ENCODE assay signal across 13 cellular contexts in the genomic region with DNA sequence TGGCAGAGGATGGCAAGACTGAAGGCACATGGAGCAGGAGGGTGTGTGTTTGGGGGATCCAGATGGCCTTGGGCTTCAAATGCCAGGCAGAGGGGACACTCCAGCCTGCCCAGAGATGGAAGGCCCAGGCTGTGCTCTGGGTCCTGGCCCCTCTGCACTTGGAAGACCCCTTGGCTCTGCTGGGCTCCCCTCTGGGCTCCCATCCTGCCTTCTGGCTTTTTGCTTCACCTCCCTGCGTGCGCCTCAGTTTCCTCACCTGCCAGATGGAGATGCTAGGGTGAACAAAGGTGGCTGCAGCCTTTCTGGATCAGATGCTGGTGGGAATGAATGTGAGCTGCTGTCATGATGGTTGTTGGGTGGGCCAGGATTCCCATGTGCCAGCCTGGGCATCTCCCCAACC. TPM values are rescaled to one million over a fixed set of nuclear protein-coding genes. Genes with fewer than 3 reads are reported as not detected.
DNase-seq lines count a peak whose midpoint lies in the region; ATAC-seq, FAIRE-seq and TF ChIP-seq lines count a peak whose summit lies in the region.
"Had no signal": no experiment of that assay in that cellular context is flagged by ENCODE, and none has a peak within 500 bp of the region (broad histone marks: within the 10 kb centered on the region; RNA-seq: fewer than 3 reads in every experiment).

No MANE protein-coding gene starts in this region.

- intact Hi-C loops in ascending aorta (cut with DNase I) = no loop called here
- intact Hi-C loops in pancreas (cut with DNase I) = no loop called here

- no peak for ATAC-seq in pancreas
- ATAC-seq: activated CD8-positive, alpha-beta memory T cell treated with anti-CD3 and anti-CD28 coated beads, Interleukin-2, amount 10 ng/mL, durations not matched to agents 7 days and 5 days; Right ventricle myocardium inferior had no signal

- peak overlapping the region in 10 of 11 experiments; percentile 86 to 94 (median 91); a peak in 16 of 22 replicates for H3K9ac ChIP-seq in BLaER1 treated with 17β-estradiol and CSF1 and Interleukin-3, amounts not matched to agents 10 nM and 100 nM
- no peak overlapping the region for H3K9ac ChIP-seq in neural cell (ENCODE audit: low read length)

- DNase-seq in GM12864 (ENCODE audit: low read depth) (no peak), ascending aorta (ENCODE audit: low spot score in 2 of 2) (no peak), pancreas (no peak), SHP77 treated with DMSO at 0.1 percent for 48 hours (lab: John Stamatoyannopoulos, UW) (no peak), amygdala (lab: John Stamatoyannopoulos, UW) (no peak)
- DNase-seq in stimulated activated CD4-positive, alpha-beta T cell treated with anti-CD3 and anti-CD28 coated beads, Interleukin-1b, Interleukin-23, amount 100 ng/mL, for 48 hours = no peak
- DNase-seq: activated CD8-positive, alpha-beta memory T cell treated with anti-CD3 and anti-CD28 coated beads, Interleukin-2, amount 10 ng/mL, durations not matched to agents 7 days and 5 days; amniotic stem cell; NCI-H1930; thyroid gland had no signal

- H3K27me3 ChIP-seq in BLaER1 treated with 17β-estradiol and CSF1 and Interleukin-3, amounts not matched to agents 10 nM and 100 nM = no peaks in the 10 kb centered on the region
- H3K27me3 ChIP-seq in ascending aorta = no peaks in the 10 kb centered on the region
- H3K27me3 ChIP-seq in neural cell (ENCODE audit: insufficient read depth, low read depth, low read length) = no peaks in the 10 kb centered on the region
- H3K27me3 ChIP-seq in pancreas = no peaks in the 10 kb centered on the region
- H3K27me3 ChIP-seq: thyroid gland had no signal

- FAIRE-seq in pancreas (lab: Jason Lieb, UNC) = no peak

- H3K4me1 ChIP-seq in BLaER1 treated with 17β-estradiol and CSF1 and Interleukin-3, amounts not matched to agents 10 nM and 100 nM = peaks cover 82 to 92% (median 92%) of the 10 kb centered on the region in 10 experiments
- H3K4me1 ChIP-seq in ascending aorta (peaks cover 15 to 46% of the 10 kb centered on the region in 2 donors), pancreas (peaks cover 0 to 23% (median 10%) of the 10 kb centered on the region in 3 donors)

- H3K36me3 ChIP-seq in BLaER1 treated with 17β-estradiol and CSF1 and Interleukin-3, amounts not matched to agents 10 nM and 100 nM = peaks cover 5 to 30% (median 10%) of the 10 kb centered on the region in 11 experiments; a peak in 21 of 22 replicates
- H3K36me3 ChIP-seq in ascending aorta = peaks cover 5 to 9% of the 10 kb centered on the region in 2 donors
- H3K36me3 ChIP-seq in neural cell (ENCODE audit: insufficient read depth, low read length) = no peaks in the 10 kb centered on the region
- peaks cover 0 to 3% (median 0%) of the 10 kb centered on the region in 3 donors for H3K36me3 ChIP-seq in pancreas

- no peak for TF ChIP-seq RAD21 in neural cell (conservative IDR thresholded peaks at IDR 0.05)

- TF ChIP-seq EP300 in neural cell (conservative IDR thresholded peaks at IDR 0.05; ENCODE audit: poor library complexity, severe bottlenecking) = no peak

- no peak overlapping the region for H2AFZ ChIP-seq in neural cell (ENCODE audit: low read depth, low read length)

- H3K4me3 ChIP-seq in BLaER1 treated with 17β-estradiol and CSF1 and Interleukin-3, amounts not matched to agents 10 nM and 100 nM = peak overlapping the region in 8 of 10 experiments; percentile 83 to 93 (median 91); a peak in 11 of 20 replicates
- H3K4me3 ChIP-seq in GM12864 (ENCODE audit: low read depth, low read length) = peak overlapping the region; percentile 82; the same call in 1 of the 2 replicates
- H3K4me3 ChIP-seq in ascending aorta = no peak overlapping the region
- peak overlapping the region; percentile 98 for H3K4me3 ChIP-seq in neural cell (ENCODE audit: low read length)
- no peak overlapping the region for H3K4me3 ChIP-seq in pancreas
- H3K4me3 ChIP-seq: thyroid gland had no signal

- no peaks in the 10 kb centered on the region for H3K9me3 ChIP-seq in BLaER1 treated with 17β-estradiol and CSF1 and Interleukin-3, amounts not matched to agents 10 nM and 100 nM (replicated peaks in 1 of 11)
- H3K9me3 ChIP-seq in ascending aorta (no peaks in the 10 kb centered on the region), neural cell (ENCODE audit: low read length) (no peaks in the 10 kb centered on the region), pancreas (no peaks in the 10 kb centered on the region)
- H3K9me3 ChIP-seq: thyroid gland had no signal

- H3K79me2 ChIP-seq in neural cell (replicated peaks; ENCODE audit: insufficient read depth, low read length) = peaks cover 51% of the 10 kb centered on the region

- H4K20me1 ChIP-seq in BLaER1 treated with 17β-estradiol and CSF1 and Interleukin-3, amounts not matched to agents 10 nM and 100 nM = peaks cover 62 to 77% (median 74%) of the 10 kb centered on the region in 11 experiments
- peaks cover 43% of the 10 kb centered on the region for H4K20me1 ChIP-seq in neural cell (ENCODE audit: insufficient read depth)

- H3F3A ChIP-seq in neural cell (ENCODE audit: insufficient read depth, low read length, poor library complexity, severe bottlenecking) = no peaks in the 10 kb centered on the region

- H3K4me2 ChIP-seq in BLaER1 treated with 17β-estradiol and CSF1 and Interleukin-3, amounts not matched to agents 10 nM and 100 nM = peak overlapping the region; percentile 90 to 99 (median 96)
- H3K4me2 ChIP-seq in neural cell (ENCODE audit: low read length) = no peak overlapping the region

- H3K9me2 ChIP-seq in neural cell (ENCODE audit: insufficient read depth, low read length) = no peaks in the 10 kb centered on the region

- WGBS in pancreas, 2 donors = 97 to 100% methylated on average over 2 of the region's 2 CpGs

- TF ChIP-seq CTCF in GM12864 (IDR thresholded peaks at IDR 0.05; ENCODE audit: low read depth, low read length, missing control alignments) = no peak
- no peak for TF ChIP-seq CTCF in ascending aorta (IDR thresholded peaks at IDR 0.05)
- no peak for TF ChIP-seq CTCF in neural cell (IDR thresholded peaks at IDR 0.05; ENCODE audit: poor library complexity, severe bottlenecking)
- TF ChIP-seq CTCF in pancreas (IDR thresholded peaks at IDR 0.05) = no peak

- peak overlapping the region in 8 of 11 experiments; percentile 77 to 91 (median 85); a peak in 12 of 22 replicates for H3K27ac ChIP-seq in BLaER1 treated with 17β-estradiol and CSF1 and Interleukin-3, amounts not matched to agents 10 nM and 100 nM
- H3K27ac ChIP-seq in ascending aorta (peak overlapping the region; percentile 14 to 81), neural cell (ENCODE audit: low read length) (no peak overlapping the region), pancreas (no peak overlapping the region)

TF ChIP-seq in neural cell, 6 proteins besides CTCF, POLR2A, EP300 and RAD21:
- TF ChIP-seq TAF1 (IDR thresholded peaks at IDR 0.05; ENCODE audit: low read depth) (no peak), SMC3 (conservative IDR thresholded peaks at IDR 0.05; ENCODE audit: poor library complexity) (no peak), EZH2 (IDR thresholded peaks at IDR 0.05; ENCODE audit: borderline replicate concordance, insufficient read depth, low read length, poor library complexity, severe bottlenecking) (no peak), MXI1 (conservative IDR thresholded peaks at IDR 0.05; ENCODE audit: poor library complexity, severe bottlenecking) (no peak), POLR2AphosphoS5 (IDR thresholded peaks at IDR 0.05) (no peak)
- TF ChIP-seq, protein P1, sequence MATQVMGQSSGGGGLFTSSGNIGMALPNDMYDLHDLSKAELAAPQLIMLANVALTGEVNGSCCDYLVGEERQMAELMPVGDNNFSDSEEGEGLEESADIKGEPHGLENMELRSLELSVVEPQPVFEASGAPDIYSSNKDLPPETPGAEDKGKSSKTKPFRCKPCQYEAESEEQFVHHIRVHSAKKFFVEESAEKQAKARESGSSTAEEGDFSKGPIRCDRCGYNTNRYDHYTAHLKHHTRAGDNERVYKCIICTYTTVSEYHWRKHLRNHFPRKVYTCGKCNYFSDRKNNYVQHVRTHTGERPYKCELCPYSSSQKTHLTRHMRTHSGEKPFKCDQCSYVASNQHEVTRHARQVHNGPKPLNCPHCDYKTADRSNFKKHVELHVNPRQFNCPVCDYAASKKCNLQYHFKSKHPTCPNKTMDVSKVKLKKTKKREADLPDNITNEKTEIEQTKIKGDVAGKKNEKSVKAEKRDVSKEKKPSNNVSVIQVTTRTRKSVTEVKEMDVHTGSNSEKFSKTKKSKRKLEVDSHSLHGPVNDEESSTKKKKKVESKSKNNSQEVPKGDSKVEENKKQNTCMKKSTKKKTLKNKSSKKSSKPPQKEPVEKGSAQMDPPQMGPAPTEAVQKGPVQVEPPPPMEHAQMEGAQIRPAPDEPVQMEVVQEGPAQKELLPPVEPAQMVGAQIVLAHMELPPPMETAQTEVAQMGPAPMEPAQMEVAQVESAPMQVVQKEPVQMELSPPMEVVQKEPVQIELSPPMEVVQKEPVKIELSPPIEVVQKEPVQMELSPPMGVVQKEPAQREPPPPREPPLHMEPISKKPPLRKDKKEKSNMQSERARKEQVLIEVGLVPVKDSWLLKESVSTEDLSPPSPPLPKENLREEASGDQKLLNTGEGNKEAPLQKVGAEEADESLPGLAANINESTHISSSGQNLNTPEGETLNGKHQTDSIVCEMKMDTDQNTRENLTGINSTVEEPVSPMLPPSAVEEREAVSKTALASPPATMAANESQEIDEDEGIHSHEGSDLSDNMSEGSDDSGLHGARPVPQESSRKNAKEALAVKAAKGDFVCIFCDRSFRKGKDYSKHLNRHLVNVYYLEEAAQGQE (IDR thresholded peaks at IDR 0.05; ENCODE audit: borderline replicate concordance) = no peak

RNA-seq across cellular contexts. Expression of a gene that starts 3.0 kb away (rescaled TPM):
- total RNA-seq in ascending aorta (2.1 TPM), pancreas (10 to 100 TPM in 1 of 6 donors, 1 to 10 TPM in 5; 3.9 to 10.6 (median 4.5) TPM)
- polyA plus RNA-seq in neural cell (176 and 211 TPM in 2 replicates), pancreas (1 to 10 TPM; 4.0 to 4.6 TPM)
- 189 and 199 TPM in 2 replicates for polyA minus RNA-seq in neural cell

Comparison
In these comparisons a context has a peak if more than half of its experiments do, and no peak if none do; other contexts are left out.
1. H3K27ac ChIP-seq: peak in BLaER1 treated with 17β-estradiol and CSF1 and Interleukin-3, amounts not matched to agents 10 nM and 100 nM (8 of 11) and ascending aorta (2 of 2); none in neural cell (single experiment) and pancreas (0 of 4).
2. H3K4me3 ChIP-seq: peak in BLaER1 treated with 17β-estradiol and CSF1 and Interleukin-3, amounts not matched to agents 10 nM and 100 nM (8 of 10), GM12864 (single experiment) and neural cell (single experiment); none in ascending aorta (0 of 2) and pancreas (0 of 4).